ENCODE assay signal across 8 cellular contexts in the genomic region with DNA sequence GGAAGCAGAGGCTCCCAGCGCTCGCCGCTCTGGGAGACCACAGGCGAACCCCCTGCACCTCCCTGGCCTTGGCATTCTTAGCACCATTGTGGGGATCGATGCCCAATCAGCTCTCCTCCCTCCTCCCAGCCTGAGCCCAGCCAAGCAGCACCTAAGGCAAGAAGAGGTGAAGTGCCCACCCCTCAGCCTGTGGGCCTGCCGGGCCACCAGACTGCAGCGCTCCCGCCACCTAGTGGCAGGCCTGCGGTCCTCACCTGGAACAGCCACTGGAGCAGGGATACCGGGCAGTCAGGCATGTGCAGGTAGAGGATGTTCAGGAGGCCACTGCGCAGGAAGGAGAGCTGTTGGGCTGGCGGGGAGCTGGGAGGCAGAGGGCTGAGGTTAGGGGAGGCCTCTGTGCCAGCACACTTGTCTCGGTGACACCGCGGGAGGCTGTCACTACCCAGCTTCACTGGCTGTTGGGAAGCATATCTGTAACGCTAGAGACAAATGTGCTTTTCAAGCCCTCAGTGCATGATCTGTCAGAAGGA. TPM values are rescaled to one million over a fixed set of nuclear protein-coding genes. Genes with fewer than 3 reads are reported as not detected.
DNase-seq lines count a peak whose midpoint lies in the region; ATAC-seq, FAIRE-seq and TF ChIP-seq lines count a peak whose summit lies in the region.

No MANE protein-coding gene starts in this region.

- ATAC-seq in pancreas, result peak; percentile 91 to 97 (median 97)

- in situ Hi-C loops in GM13976 (cut with MboI; ENCODE audit: low sequenced_read_pairs, unreplicated experiment), result loop anchor here (5.0 to 25.0 kb wide), 2 partner anchors 94 to 161 kb away; a partner anchor contains a TSS
- in situ Hi-C loops in SK-MEL-5 (cut with HindIII; ENCODE audit: low pct_unique_long_range_greater_than_20kb, low sequenced_read_pairs), result no loop called here

- peak; percentile 89 for DNase-seq in GM13976 (ENCODE audit: low spot score)
- DNase-seq in MM.1S, result peak; percentile 61
- peak; percentile 60 for DNase-seq in SK-MEL-5 (ENCODE audit: low read depth, low spot score)
- DNase-seq in activated naive CD4-positive, alpha-beta T cell (lab: John Stamatoyannopoulos, UW), result peak; percentile 32 to 79 (median 54)
- DNase-seq in glomerular visceral epithelial cell (ENCODE audit: extremely low spot score), result peak; percentile 71
- DNase-seq in pancreas, result peak; percentile 50 to 93 (median 81)
- DNase-seq in tibial nerve (ENCODE audit: low spot score in 2 of 2), result peak; percentile 36 to 54
- DNase-seq in DMS114 treated with DMSO at 0.1 percent for 48 hours (lab: John Stamatoyannopoulos, UW; ENCODE audit: unreplicated experiment), result no peak

- H3K36me3 ChIP-seq in MM.1S (replicated peaks; ENCODE audit: insufficient read depth, low read length), result no peaks in the 10 kb centered on the region
- no peaks in the 10 kb centered on the region for H3K36me3 ChIP-seq in pancreas
- no peaks in the 10 kb centered on the region for H3K36me3 ChIP-seq in tibial nerve

- no peaks in the 10 kb centered on the region for H3K79me2 ChIP-seq in MM.1S (ENCODE audit: low read length)

- H3K4me1 ChIP-seq in MM.1S (ENCODE audit: low read length) (0 out of 2 replicates have a peak, but pooled peaks cover 5% of the 10 kb centered on the region), pancreas (peaks cover 0 to 4% (median 0%) of the 10 kb centered on the region in 3 donors), tibial nerve (peaks cover 0 to 89% (median 41%) of the 10 kb centered on the region in 4 donors)

- no peak overlapping the region for H3K4me3 ChIP-seq in MM.1S (ENCODE audit: low read length)
- no peak overlapping the region for H3K4me3 ChIP-seq in pancreas
- H3K4me3 ChIP-seq in tibial nerve, result no peak overlapping the region

- no peak overlapping the region for H3K27ac ChIP-seq in MM.1S (ENCODE audit: low read length)
- H3K27ac ChIP-seq in pancreas, result no peak overlapping the region
- peak overlapping the region; percentile 43 to 89 (median 76) for H3K27ac ChIP-seq in tibial nerve

- H3K4me2 ChIP-seq in MM.1S (ENCODE audit: low read depth, low read length), result no peak overlapping the region

- no peak overlapping the region for H2AFZ ChIP-seq in MM.1S (ENCODE audit: low read length)

- H4K20me1 ChIP-seq in MM.1S (ENCODE audit: insufficient read depth, low read length), result no peaks in the 10 kb centered on the region

- no peaks in the 10 kb centered on the region for H3K9me3 ChIP-seq in MM.1S (replicated peaks; ENCODE audit: insufficient read depth, low read length)
- H3K9me3 ChIP-seq in pancreas, result no peaks in the 10 kb centered on the region
- no peaks in the 10 kb centered on the region for H3K9me3 ChIP-seq in tibial nerve

- H3K9ac ChIP-seq in MM.1S (ENCODE audit: low read length), result no peak overlapping the region

- H3F3A ChIP-seq in MM.1S (ENCODE audit: insufficient read depth, low read length), result no peaks in the 10 kb centered on the region

- no peaks in the 10 kb centered on the region for H3K27me3 ChIP-seq in MM.1S (replicated peaks; ENCODE audit: insufficient read depth, low read length)
- no peaks in the 10 kb centered on the region for H3K27me3 ChIP-seq in pancreas
- no peaks in the 10 kb centered on the region for H3K27me3 ChIP-seq in tibial nerve

- TF ChIP-seq EP300 in tibial nerve (IDR thresholded peaks at IDR 0.05), result peak in 1 of 2 donors; percentile 54

- no peaks in the 10 kb centered on the region for H3K9me2 ChIP-seq in MM.1S (replicated peaks; ENCODE audit: insufficient read depth, low read length)

- intact Hi-C loops in pancreas (cut with DNase I), result loop anchor here in 1 of 3 donors (10.0 kb wide), 1 partner anchor 406 kb away; no protein-coding TSS in a partner anchor

- no peak for TF ChIP-seq POLR2A in tibial nerve (IDR thresholded peaks at IDR 0.05)

- TF ChIP-seq CTCF in GM13976 (IDR thresholded peaks at IDR 0.05; ENCODE audit: borderline replicate concordance, control extremely low read depth, extremely low read depth, insufficient read depth, missing control alignments) (peak; percentile 95), MM.1S (IDR thresholded peaks at IDR 0.05; ENCODE audit: low read length) (peak; percentile 95), pancreas (IDR thresholded peaks at IDR 0.05) (peak; percentile 79 to 90 (median 86)), tibial nerve (IDR thresholded peaks at IDR 0.05) (peak; percentile 88 to 95 (median 93))

- no peak for FAIRE-seq in pancreas (lab: Jason Lieb, UNC)

- WGBS in pancreas, 2 donors, result 25% methylated on average over 16 of the region's 16 CpGs
- WGBS in tibial nerve, 2 donors, result 36 to 60% methylated on average over 10 to 16 of the region's 16 CpGs

RNA-seq across cellular contexts. Expression of a gene that starts 35.2 kb away (rescaled TPM):
- 8.3 and 10.9 TPM in 2 replicates for total RNA-seq in SK-MEL-5 (2014; rRNA removed; shearing (Covaris generic))
- polyA plus RNA-seq in SK-MEL-5 (2015; cell fraction: cytosol; rRNA removed), result 54.5 and 57.1 TPM in 2 replicates
- polyA plus RNA-seq in SK-MEL-5 (2015; cell fraction: nucleus; rRNA removed), result 29.3 and 38.5 TPM in 2 replicates
- total RNA-seq in pancreas (not detected), tibial nerve (10 to 100 TPM in 1 of 4 donors, 1 to 10 TPM in 3; 1.9 to 14.1 (median 3.5) TPM)
- not detected for polyA plus RNA-seq in pancreas

Comparison
In these comparisons a context has a peak if more than half of its experiments do, and no peak if none do; other contexts are left out.
1. H3K27ac ChIP-seq: peak in tibial nerve (4 of 4); none in MM.1S (single experiment) and pancreas (0 of 4).
2. Peak in every context shown above with its lines, with median percentiles within 50 percentile points of each other: CTCF ChIP-seq.